Comparison of ENCODE assay signal across 8 cellular contexts in the genomic region with DNA sequence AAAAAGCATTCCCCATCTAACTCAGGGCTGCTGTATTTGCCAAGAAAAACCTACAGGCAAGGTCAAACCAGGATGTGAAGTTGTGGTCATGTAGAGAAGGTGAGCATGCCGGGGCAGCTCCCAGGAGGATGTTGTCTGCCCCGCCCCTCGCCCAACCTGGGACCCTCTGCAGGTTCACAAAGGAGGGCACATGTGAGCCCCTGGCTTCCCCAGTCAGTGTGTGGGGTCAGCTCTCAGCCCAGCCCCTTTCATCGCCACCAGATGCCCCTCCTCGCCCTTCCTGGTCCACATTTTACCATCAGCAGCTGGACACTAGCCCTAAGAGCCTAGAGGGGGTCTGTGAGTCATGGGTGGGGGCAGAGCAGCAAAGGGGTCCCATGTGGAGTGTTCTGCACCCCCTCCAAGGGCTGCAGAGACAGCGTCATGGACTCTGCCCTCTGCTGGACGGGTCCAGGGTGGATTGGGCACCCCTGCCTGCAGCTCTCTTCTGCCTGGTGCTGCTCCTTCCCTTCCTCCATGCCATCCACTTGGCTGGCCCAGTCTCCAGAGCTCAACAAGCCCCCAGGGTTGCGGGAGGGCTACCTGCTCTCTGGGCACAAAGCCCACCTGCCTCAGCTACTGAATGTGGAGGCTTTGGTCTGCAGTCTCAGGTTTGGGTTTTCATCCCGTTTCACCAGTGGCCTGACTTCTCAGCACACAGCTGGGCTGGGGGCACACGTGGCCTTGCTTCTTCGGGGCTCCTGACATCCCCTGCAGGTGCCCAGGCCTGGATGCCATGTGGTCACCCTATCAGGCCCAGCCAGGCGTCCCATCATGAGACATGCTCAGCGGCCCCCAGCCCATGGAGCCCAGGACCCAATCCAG. TPM values are rescaled to one million over a fixed set of nuclear protein-coding genes. Genes with fewer than 3 reads are reported as not detected.
A peak's percentile ranks its signal among the peaks of the same experiment; 100 is the strongest.
DNase-seq lines count a peak whose midpoint lies in the region; ATAC-seq and TF ChIP-seq lines count a peak whose summit lies in the region.

No MANE protein-coding gene starts in this region.

- peak overlapping the region; percentile 85 for H3K4me3 Mint-ChIP-seq in activated T-helper 2 cell treated with anti-CD3 and anti-CD28 coated beads, Interferon-gamma antibody, Interleukin-2, Interleukin-4, amounts not matched to agents 10 μg/mL and 5 μg/mL and 100 μg/mL, durations not matched to agents 14 hours and 24 hours and 36 hours (ENCODE audit: low read depth)

- peaks cover 0 to 2% (median under 1%) of the 10 kb centered on the region in 4 donors for H3K36me3 ChIP-seq in right lobe of liver
- H3K36me3 ChIP-seq in ovary = no peaks in the 10 kb centered on the region

- TF ChIP-seq CTCF in 22Rv1 (IDR thresholded peaks at IDR 0.05) (peak; percentile 25; the same call in 1 of the 2 replicates), GM12872 (IDR thresholded peaks at IDR 0.05; ENCODE audit: insufficient read depth, low read depth, low read length) (peak; percentile 42; the same call in 2 of the 3 replicates), right lobe of liver (IDR thresholded peaks at IDR 0.05) (peak in 3 of 4 donors; percentile 20 to 40 (median 24)), ovary (IDR thresholded peaks at IDR 0.05) (no peak), coronary artery (IDR thresholded peaks at IDR 0.05) (no peak)

- peaks cover 67% of the 10 kb centered on the region for H3K4me1 Mint-ChIP-seq in activated T-helper 2 cell treated with anti-CD3 and anti-CD28 coated beads, Interferon-gamma antibody, Interleukin-2, Interleukin-4, amounts not matched to agents 10 μg/mL and 5 μg/mL and 100 μg/mL, durations not matched to agents 14 hours and 24 hours and 36 hours (ENCODE audit: low read depth)

- in situ Hi-C loops in G401 (cut with HindIII; ENCODE audit: low sequenced_read_pairs) = no loop called here

- TF ChIP-seq EP300 in ovary (IDR thresholded peaks at IDR 0.05) = no peak

- no peak for TF ChIP-seq POLR2A in right lobe of liver (IDR thresholded peaks at IDR 0.05)
- TF ChIP-seq POLR2A in ovary (IDR thresholded peaks at IDR 0.05) = no peak

- 47% methylated on average over 3 of the region's 13 CpGs for WGBS in right lobe of liver (ENCODE audit: insufficient coverage, low coverage, low lambda C conversion rate, missing lambda C conversion rate)
- 90 to 95% (median 91%) methylated on average over 13 of the region's 13 CpGs for WGBS in ovary, 3 donors

- no peak for DNase-seq in activated T-helper 2 cell treated with anti-CD3 and anti-CD28 coated beads, Interferon-gamma antibody, Interleukin-2, Interleukin-4, amounts not matched to agents 10 μg/mL and 5 μg/mL and 100 μg/mL, durations not matched to agents 14 hours and 24 hours and 36 hours (ENCODE audit: low spot score)
- peak; percentile 27 to 53 (median 50) for DNase-seq in right lobe of liver
- DNase-seq in ovary = no peak
- DNase-seq in coronary artery (ENCODE audit: low spot score) = no peak
- no peak for DNase-seq in NCI-H748 treated with DMSO at 0.1 percent for 48 hours (lab: John Stamatoyannopoulos, UW)
- no peak for DNase-seq in G401 (ENCODE audit: low spot score)

- intact Hi-C loops in activated T-helper 2 cell treated with anti-CD3 and anti-CD28 coated beads, Interferon-gamma antibody, Interleukin-2, Interleukin-4, amounts not matched to agents 10 μg/mL and 5 μg/mL and 100 μg/mL, durations not matched to agents 14 hours and 24 hours and 36 hours (cut with micrococcal nuclease) = loop anchor here (10.0 kb wide), 1 partner anchor 276 kb away; the partner anchor contains the start of gene URI1
- intact Hi-C loops in right lobe of liver (cut with DNase I) = no loop called here
- intact Hi-C loops in ovary (cut with DNase I) = loop anchor here in 2 of 4 donors (10.0 kb wide), 2 partner anchors 54 to 64 kb away; partner anchors contain the start of gene POP4 (in 1 of the 2)

- H3K36me3 Mint-ChIP-seq in activated T-helper 2 cell treated with anti-CD3 and anti-CD28 coated beads, Interferon-gamma antibody, Interleukin-2, Interleukin-4, amounts not matched to agents 10 μg/mL and 5 μg/mL and 100 μg/mL, durations not matched to agents 14 hours and 24 hours and 36 hours (ENCODE audit: low read depth) = peaks cover 67% of the 10 kb centered on the region

- H3K9me3 ChIP-seq in right lobe of liver = no peaks in the 10 kb centered on the region
- H3K9me3 ChIP-seq in ovary = no peaks in the 10 kb centered on the region

- peak overlapping the region; percentile 82 for H3K27ac Mint-ChIP-seq in activated T-helper 2 cell treated with anti-CD3 and anti-CD28 coated beads, Interferon-gamma antibody, Interleukin-2, Interleukin-4, amounts not matched to agents 10 μg/mL and 5 μg/mL and 100 μg/mL, durations not matched to agents 14 hours and 24 hours and 36 hours

- H3K27me3 Mint-ChIP-seq in activated T-helper 2 cell treated with anti-CD3 and anti-CD28 coated beads, Interferon-gamma antibody, Interleukin-2, Interleukin-4, amounts not matched to agents 10 μg/mL and 5 μg/mL and 100 μg/mL, durations not matched to agents 14 hours and 24 hours and 36 hours (ENCODE audit: low read depth) = no peaks in the 10 kb centered on the region

- H3K27me3 ChIP-seq in right lobe of liver = no peaks in the 10 kb centered on the region
- no peaks in the 10 kb centered on the region for H3K27me3 ChIP-seq in ovary

- ATAC-seq in right lobe of liver = no peak

- H3K4me1 ChIP-seq in right lobe of liver (peaks cover 0 to 63% (median 20%) of the 10 kb centered on the region in 4 donors), ovary (ENCODE audit: insufficient read depth) (peaks cover 3% of the 10 kb centered on the region)

- H3K27ac ChIP-seq in 22Rv1 (no peak overlapping the region), right lobe of liver (no peak overlapping the region), ovary (no peak overlapping the region), coronary artery (peak overlapping the region in 1 of 2 donors; percentile 6)

- H3K4me3 ChIP-seq in right lobe of liver (no peak overlapping the region), ovary (no peak overlapping the region), coronary artery (no peak overlapping the region)

- no peaks in the 10 kb centered on the region for H3K9me3 Mint-ChIP-seq in activated T-helper 2 cell treated with anti-CD3 and anti-CD28 coated beads, Interferon-gamma antibody, Interleukin-2, Interleukin-4, amounts not matched to agents 10 μg/mL and 5 μg/mL and 100 μg/mL, durations not matched to agents 14 hours and 24 hours and 36 hours

RNA-seq across cellular contexts. Expression of gene PLEKHF1, which starts 3.7 kb away (rescaled TPM):
- 28.0 and 30.3 TPM in 2 replicates for total RNA-seq in activated T-helper 2 cell treated with anti-CD3 and anti-CD28 coated beads, Interferon-gamma antibody, Interleukin-2, Interleukin-4, amounts not matched to agents 10 μg/mL and 5 μg/mL and 100 μg/mL, durations not matched to agents 14 hours and 24 hours and 36 hours
- total RNA-seq in right lobe of liver = 10 to 100 TPM in 2 of 6 experiments, 1 to 10 TPM in 4; 5.6 to 13.8 (median 9.8) TPM
- 10 to 100 TPM in 6 of 7 donors, 1 to 10 TPM in 1; 9.3 to 19.1 (median 13.8) TPM for total RNA-seq in ovary
- 10 to 100 TPM in 1 of 2 donors, under 1 TPM in 1; 0.92 to 12.5 TPM for polyA plus RNA-seq in ovary
- total RNA-seq in G401 (2014; rRNA removed; shearing (Covaris generic)) = 23.8 and 26.3 TPM in 2 replicates

RNA-seq across cellular contexts. Expression of gene C19orf12, which starts 46.1 kb away (rescaled TPM):
- 41.9 and 42.2 TPM in 2 replicates for total RNA-seq in activated T-helper 2 cell treated with anti-CD3 and anti-CD28 coated beads, Interferon-gamma antibody, Interleukin-2, Interleukin-4, amounts not matched to agents 10 μg/mL and 5 μg/mL and 100 μg/mL, durations not matched to agents 14 hours and 24 hours and 36 hours
- total RNA-seq in right lobe of liver = 10 to 100 TPM; 35.2 to 62.8 (median 52.4) TPM
- total RNA-seq in ovary = 10 to 100 TPM; 23.4 to 33.6 (median 25.3) TPM
- polyA plus RNA-seq in ovary = 10 to 100 TPM; 15.6 to 16.7 TPM
- total RNA-seq in G401 (2014; rRNA removed; shearing (Covaris generic)) = 29.9 and 32.0 TPM in 2 replicates

Comparison
In these comparisons a context has a peak if more than half of its experiments do, and no peak if none do; other contexts are left out.
1. CTCF ChIP-seq: peak in 22Rv1 (single experiment), GM12872 (single experiment) and right lobe of liver (3 of 4); none in ovary (0 of 3) and coronary artery (single experiment).
2. DNase-seq: peak in right lobe of liver (3 of 3); none in activated T-helper 2 cell treated with anti-CD3 and anti-CD28 coated beads, Interferon-gamma antibody, Interleukin-2, Interleukin-4, amounts not matched to agents 10 μg/mL and 5 μg/mL and 100 μg/mL, durations not matched to agents 14 hours and 24 hours and 36 hours (single experiment), ovary (0 of 5), coronary artery (single experiment), NCI-H748 treated with DMSO at 0.1 percent for 48 hours (single experiment) and G401 (single experiment).